Comparison of ENCODE assay signal across 1 cellular context in genomic region chr10:24981161-24981710, GRCh38.
TF ChIP-seq lines count a peak whose summit lies in the region.

No MANE protein-coding gene starts in this region.

TF ChIP-seq in SK-N-SH treated with all-trans-retinoic acid at 6 μM for 48 hours, 23 proteins besides CTCF, POLR2A, EP300 and RAD21 (continued from another document):
- TF ChIP-seq ISL1 (CRISPR knock-in tag; IDR thresholded peaks at IDR 0.05) (peak; percentile 87), CSRNP3 (CRISPR knock-in tag; IDR thresholded peaks at IDR 0.05) (no peak), TOX (CRISPR knock-in tag; IDR thresholded peaks at IDR 0.05; ENCODE audit: borderline replicate concordance) (no peak)
